ENCODE assay signal across 9 cellular contexts in the genomic region with DNA sequence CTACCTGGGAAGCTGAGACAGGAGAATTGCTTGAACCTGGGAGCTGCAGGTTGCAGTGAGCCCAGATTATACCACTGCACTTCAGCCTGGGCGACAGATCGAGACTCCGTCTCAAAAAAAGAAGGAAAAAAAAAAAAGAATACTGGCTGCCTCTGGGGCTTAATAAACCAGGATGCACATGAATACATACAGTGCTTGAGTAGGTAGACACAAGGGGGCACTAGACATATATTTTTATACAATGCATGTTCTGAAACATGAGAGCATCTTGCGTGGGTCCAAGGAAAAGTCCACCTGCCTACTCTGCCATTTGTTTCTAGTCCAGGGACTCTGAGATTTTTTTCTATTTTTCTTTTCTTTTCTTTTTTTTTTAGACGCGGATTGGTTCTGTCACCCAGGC. TPM values are rescaled to one million over a fixed set of nuclear protein-coding genes. Genes with fewer than 3 reads are reported as not detected.
DNase-seq lines count a peak whose midpoint lies in the region; ATAC-seq and TF ChIP-seq lines count a peak whose summit lies in the region.
"Had no signal": no experiment of that assay in that cellular context is flagged by ENCODE, and none has a peak within 500 bp of the region (broad histone marks: within the 10 kb centered on the region; RNA-seq: fewer than 3 reads in every experiment).

No MANE protein-coding gene starts in this region.

- intact Hi-C loops in dorsolateral prefrontal cortex (cut with DNase I) = no loop called here

- no peak for ATAC-seq in thoracic aorta (ENCODE audit: insufficient number of reproducible peaks, low FRiP score, low read depth)
- no peak for ATAC-seq in GM21381 (IDR thresholded peaks at IDR 0.05; ENCODE audit: unreplicated experiment)

- TF ChIP-seq CTCF in GM12864 (IDR thresholded peaks at IDR 0.05; ENCODE audit: low read depth, low read length, missing control alignments) = peak; percentile 45
- peak in 44 of 56 donors; percentile 9 to 53 (median 32) for TF ChIP-seq CTCF in dorsolateral prefrontal cortex (IDR thresholded peaks at IDR 0.05 in 54 of 56, conservative IDR thresholded peaks at IDR 0.05 in 2 of 56; ENCODE audit: low read depth in 1 of 56, partially characterized antibody in 56 of 56)
- TF ChIP-seq CTCF in thoracic aorta (IDR thresholded peaks at IDR 0.05) = peak; percentile 6

- H3K4me3 ChIP-seq in GM12864 (ENCODE audit: low read depth, low read length) = no peak overlapping the region
- no peak overlapping the region for H3K4me3 ChIP-seq in dorsolateral prefrontal cortex
- no peak overlapping the region for H3K4me3 ChIP-seq in thoracic aorta

- in situ Hi-C loops in ACHN (cut with HindIII; ENCODE audit: low pct_ligation_motif_present, low pct_unique_long_range_greater_than_20kb, low sequenced_read_pairs) (no loop called here), G401 (cut with HindIII; ENCODE audit: low sequenced_read_pairs) (no loop called here)

- DNase-seq in ACHN = peak; percentile 45
- no peak for DNase-seq in GM12864 (ENCODE audit: low read depth)
- DNase-seq in NCI-H526 treated with DMSO at 0.1 percent for 48 hours (lab: John Stamatoyannopoulos, UW) = peak; percentile 4
- DNase-seq in dorsolateral prefrontal cortex = no peak
- no peak for DNase-seq in thoracic aorta (ENCODE audit: low spot score)
- no peak for DNase-seq in G401 (ENCODE audit: low spot score)
- no peak for DNase-seq in activated CD4-positive, alpha-beta T cell treated with anti-CD3 and anti-CD28 coated beads for 48 hours

- no peaks in the 10 kb centered on the region for H3K4me1 ChIP-seq in thoracic aorta (ENCODE audit: control insufficient read depth in 1 of 2, low read depth in 2 of 2)

- H3K9me3 ChIP-seq in thoracic aorta = no peaks in the 10 kb centered on the region

- H3K27ac ChIP-seq in dorsolateral prefrontal cortex (no peak overlapping the region), thoracic aorta (no peak overlapping the region)

- H3K36me3 ChIP-seq in thoracic aorta = peaks cover 5% of the 10 kb centered on the region

- H3K27me3 ChIP-seq in dorsolateral prefrontal cortex (no peaks in the 10 kb centered on the region), thoracic aorta (replicated peaks; ENCODE audit: insufficient read depth) (no peaks in the 10 kb centered on the region)

RNA-seq across cellular contexts. Expression of gene KEAP1, which starts 31.2 kb away (rescaled TPM):
- total RNA-seq in dorsolateral prefrontal cortex (100 to 1,000 TPM in 1 of 120 experiments, 10 to 100 TPM in 119; 43.6 to 103 (median 63.7) TPM), thoracic aorta (10 to 100 TPM; 42.0 to 57.3 TPM)
- total RNA-seq in G401 (2014; rRNA removed; shearing (Covaris generic)) = 141 and 143 TPM in 2 replicates

RNA-seq across cellular contexts. Expression of gene S1PR5, which starts 45.3 kb away (rescaled TPM):
- total RNA-seq in dorsolateral prefrontal cortex (10 to 100 TPM in 96 of 120 experiments, 1 to 10 TPM in 24; 2.0 to 89.6 (median 17.6) TPM), thoracic aorta (1 to 10 TPM; 2.4 to 8.7 TPM)
- total RNA-seq in G401 (2014; rRNA removed; shearing (Covaris generic)) = 13.5 and 22.1 TPM in 2 replicates
- total RNA-seq: dermis microvascular lymphatic vessel endothelial cell had no signal

RNA-seq across cellular contexts. Expression of gene PDE4A, which starts 51.6 kb away (rescaled TPM):
- total RNA-seq in dorsolateral prefrontal cortex (10 to 100 TPM; 23.3 to 88.7 (median 59.0) TPM), thoracic aorta (10 to 100 TPM; 24.9 to 25.5 TPM)
- total RNA-seq in G401 (2014; rRNA removed; shearing (Covaris generic)) = 7.6 and 10.7 TPM in 2 replicates

Comparison
In these comparisons a context has a peak if more than half of its experiments do, and no peak if none do; other contexts are left out.
1. DNase-seq: peak in ACHN (single experiment) and NCI-H526 treated with DMSO at 0.1 percent for 48 hours (single experiment); none in GM12864 (single experiment), dorsolateral prefrontal cortex (0 of 10), thoracic aorta (single experiment), G401 (single experiment) and activated CD4-positive, alpha-beta T cell treated with anti-CD3 and anti-CD28 coated beads for 48 hours (single experiment).
2. Peak in every context shown above with its lines, with median percentiles within 50 percentile points of each other: CTCF ChIP-seq.